ENCODE assay signal across 8 cellular contexts in the genomic region with DNA sequence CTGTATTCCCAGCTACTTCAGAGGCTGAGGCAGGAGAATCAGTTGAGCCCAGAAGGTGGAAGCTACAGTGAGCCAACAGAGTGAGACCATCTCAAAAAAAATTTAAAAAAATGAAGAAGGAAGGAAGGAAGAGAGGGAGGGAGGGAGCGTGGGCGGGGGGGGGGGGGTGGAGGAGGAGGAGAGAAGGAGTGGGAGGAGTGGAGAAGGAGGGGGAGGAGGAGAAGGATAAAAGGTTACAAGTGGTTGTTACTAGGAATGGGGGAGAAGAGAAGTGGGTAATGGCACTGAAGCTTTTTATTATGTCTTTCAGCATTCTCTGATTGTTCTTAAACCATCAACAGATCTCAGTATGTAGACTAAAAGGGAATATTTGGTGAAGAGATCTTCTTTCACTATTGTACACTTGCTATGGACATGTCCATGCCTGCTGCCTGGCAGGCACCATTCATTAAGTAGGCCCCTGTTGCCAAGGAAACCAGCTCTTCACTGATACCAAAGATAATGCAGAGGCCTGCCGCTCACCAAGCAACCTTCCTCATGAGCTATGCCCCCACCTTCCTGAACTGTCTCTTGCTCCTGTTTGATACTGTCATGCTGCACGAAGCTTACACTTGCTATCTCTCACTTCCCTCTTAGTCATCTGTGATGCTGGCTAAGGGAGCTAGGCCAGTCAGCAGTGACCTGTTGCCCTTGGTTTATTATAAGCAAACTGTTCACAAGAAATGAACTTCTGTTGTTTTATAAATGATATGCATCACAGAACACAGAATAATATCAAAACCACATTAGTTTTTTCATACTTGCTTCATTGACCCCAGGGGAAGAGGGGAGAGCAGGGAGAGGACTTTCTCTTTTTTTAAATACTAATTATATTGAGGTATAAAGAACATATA. TPM values are rescaled to one million over a fixed set of nuclear protein-coding genes. Genes with fewer than 3 reads are reported as not detected.
DNase-seq lines count a peak whose midpoint lies in the region; ATAC-seq and TF ChIP-seq lines count a peak whose summit lies in the region.

No MANE protein-coding gene starts in this region.

- H3K4me1 Mint-ChIP-seq in progenitor cell of endocrine pancreas (ENCODE audit: low read depth): peaks cover 32% of the 10 kb centered on the region

- peak overlapping the region; percentile 88 for H3K27ac Mint-ChIP-seq in progenitor cell of endocrine pancreas

- no peak for TF ChIP-seq CTCF in progenitor cell of endocrine pancreas (IDR thresholded peaks at IDR 0.05; ENCODE audit: unreplicated experiment)

- peak; percentile 75 for DNase-seq in DMS 273 treated with DMSO at 0.1 percent for 48 hours (lab: John Stamatoyannopoulos, UW)
- peak; percentile 95 for DNase-seq in NCI-H226
- peak; percentile 23 for DNase-seq in activated CD4-positive, alpha-beta T cell treated with anti-CD3 and anti-CD28 coated beads, Interleukin-2, amount 50 U/mL, for 1 hour
- DNase-seq in germinal center (ENCODE audit: low spot score): peak; percentile 65
- no peak for DNase-seq in progenitor cell of endocrine pancreas (ENCODE audit: low spot score, unreplicated experiment)
- DNase-seq in SW480 (ENCODE audit: low spot score): no peak

- no peaks in the 10 kb centered on the region for H3K36me3 Mint-ChIP-seq in progenitor cell of endocrine pancreas (ENCODE audit: insufficient read depth)

- peaks cover 8% of the 10 kb centered on the region for H3K9me3 Mint-ChIP-seq in progenitor cell of endocrine pancreas (ENCODE audit: low read depth)

- no peaks in the 10 kb centered on the region for H3K27me3 Mint-ChIP-seq in progenitor cell of endocrine pancreas

- ATAC-seq in GM19455 (IDR thresholded peaks at IDR 0.05; ENCODE audit: unreplicated experiment) (peak; percentile 97), HG03378 (IDR thresholded peaks at IDR 0.05; ENCODE audit: unreplicated experiment) (peak; percentile 100)

- no peak overlapping the region for H3K4me3 Mint-ChIP-seq in progenitor cell of endocrine pancreas (ENCODE audit: low read depth)

RNA-seq across cellular contexts. Expression of a gene that starts 23.1 kb away (rescaled TPM):
- 29.7 and 30.4 TPM in 2 replicates for total RNA-seq in progenitor cell of endocrine pancreas

RNA-seq across cellular contexts. Expression of a gene that starts 23.5 kb away (rescaled TPM):
- 43.8 and 46.9 TPM in 2 replicates for total RNA-seq in progenitor cell of endocrine pancreas

RNA-seq across cellular contexts. Expression of a gene that starts 24.9 kb away (rescaled TPM):
- 16.4 and 17.1 TPM in 2 replicates for total RNA-seq in progenitor cell of endocrine pancreas

Comparison
In these comparisons a context has a peak if more than half of its experiments do, and no peak if none do; other contexts are left out.
1. DNase-seq: peak in DMS 273 treated with DMSO at 0.1 percent for 48 hours (single experiment), NCI-H226 (single experiment), activated CD4-positive, alpha-beta T cell treated with anti-CD3 and anti-CD28 coated beads, Interleukin-2, amount 50 U/mL, for 1 hour (single experiment) and germinal center (single experiment); none in progenitor cell of endocrine pancreas (single experiment) and SW480 (single experiment).